ENCODE assay signal across 9 cellular contexts in genomic region chr9:109477269-109478203, GRCh38. TPM values are rescaled to one million over a fixed set of nuclear protein-coding genes. Genes with fewer than 3 reads are reported as not detected.
DNase-seq lines count a peak whose midpoint lies in the region; ATAC-seq and TF ChIP-seq lines count a peak whose summit lies in the region.
"Had no signal": no experiment of that assay in that cellular context is flagged by ENCODE, and none has a peak within 500 bp of the region (broad histone marks: within the 10 kb centered on the region; RNA-seq: fewer than 3 reads in every experiment).

No MANE protein-coding gene starts in this region.

- intact Hi-C loops in prostate gland (cut with DNase I), result loop anchor here (10.0 kb wide), 1 partner anchor 233 kb away; no protein-coding TSS in a partner anchor

- ATAC-seq in GM19455 (IDR thresholded peaks at IDR 0.05; ENCODE audit: unreplicated experiment) (peak; percentile 73), HG03442 (IDR thresholded peaks at IDR 0.05; ENCODE audit: unreplicated experiment) (peak; percentile 71)

- TF ChIP-seq POLR2A in prostate gland (IDR thresholded peaks at IDR 0.05), result no peak

- H3K4me1 ChIP-seq in prostate gland (replicated peaks), result peaks cover 14% of the 10 kb centered on the region

- no peaks in the 10 kb centered on the region for H3K27me3 ChIP-seq in prostate gland (replicated peaks; ENCODE audit: insufficient read depth)

- DNase-seq in prostate gland (ENCODE audit: low spot score) (no peak), mesenteric fat pad (ENCODE audit: low spot score) (no peak), NCI-H446 (lab: John Stamatoyannopoulos, UW) (no peak), KG1 (lab: John Stamatoyannopoulos, UW) (no peak)
- no peak for DNase-seq in activated T-cell treated with anti-CD3 and anti-CD28 coated beads, Interleukin-2, amount 50 U/mL, for 24 hours
- DNase-seq: IMR-90 had no signal

- no peaks in the 10 kb centered on the region for H3K9me3 Mint-ChIP-seq in brain
- H3K9me3 Mint-ChIP-seq in activated T-cell treated with anti-CD3 and anti-CD28 coated beads, Interleukin-2, amount 50 U/mL, for 24 hours, result no peaks in the 10 kb centered on the region

- H3K27me3 Mint-ChIP-seq in brain, result peaks cover 12% of the 10 kb centered on the region
- H3K27me3 Mint-ChIP-seq in activated T-cell treated with anti-CD3 and anti-CD28 coated beads, Interleukin-2, amount 50 U/mL, for 24 hours, result peaks cover 34% of the 10 kb centered on the region

- no peaks in the 10 kb centered on the region for H3K36me3 ChIP-seq in prostate gland

- H3K27ac Mint-ChIP-seq in brain, result peak overlapping the region in 3 of 5 experiments; percentile 1 to 91 (median 39)
- no peak overlapping the region for H3K27ac Mint-ChIP-seq in activated T-cell treated with anti-CD3 and anti-CD28 coated beads, Interleukin-2, amount 50 U/mL, for 24 hours

- H3K27ac ChIP-seq in prostate gland, result peak overlapping the region; percentile 31 to 33

- H3K4me1 Mint-ChIP-seq in brain, result peaks cover 21% of the 10 kb centered on the region
- peaks cover 11% of the 10 kb centered on the region for H3K4me1 Mint-ChIP-seq in activated T-cell treated with anti-CD3 and anti-CD28 coated beads, Interleukin-2, amount 50 U/mL, for 24 hours (ENCODE audit: low read depth)

- no peak for TF ChIP-seq CTCF in brain (conservative IDR thresholded peaks at IDR 0.05)
- TF ChIP-seq CTCF in prostate gland (IDR thresholded peaks at IDR 0.05), result no peak

- WGBS in prostate gland, result 60% methylated on average over 13 of the region's 13 CpGs

- no peaks in the 10 kb centered on the region for H3K9me3 ChIP-seq in prostate gland

- H3K4me3 ChIP-seq in prostate gland, result no peak overlapping the region

- no peaks in the 10 kb centered on the region for H3K36me3 Mint-ChIP-seq in brain
- H3K36me3 Mint-ChIP-seq in activated T-cell treated with anti-CD3 and anti-CD28 coated beads, Interleukin-2, amount 50 U/mL, for 24 hours (ENCODE audit: low read depth), result no peaks in the 10 kb centered on the region

- H3K4me3 Mint-ChIP-seq in brain, result peak overlapping the region in 1 of 5 experiments; percentile 31
- no peak overlapping the region for H3K4me3 Mint-ChIP-seq in activated T-cell treated with anti-CD3 and anti-CD28 coated beads, Interleukin-2, amount 50 U/mL, for 24 hours

RNA-seq across cellular contexts. Expression of gene PTPN3, which starts 20.6 kb away (rescaled TPM):
- polyA plus RNA-seq in brain (ENCODE audit: insufficient read depth, low read depth, low replicate concordance), result 8.2 TPM
- total RNA-seq in prostate gland (10 to 100 TPM; 11.0 to 16.3 TPM), mesenteric fat pad (6.3 TPM)
